Comparison of ENCODE assay signal across 37 cellular contexts in genomic region chr19:4613258-4613751, GRCh38. TPM values are rescaled to one million over a fixed set of nuclear protein-coding genes. Genes with fewer than 3 reads are reported as not detected.
"Had no signal": no experiment of that assay in that cellular context is flagged by ENCODE, and none has a peak within 500 bp of the region (broad histone marks: within the 10 kb centered on the region; RNA-seq: fewer than 3 reads in every experiment).

No MANE protein-coding gene starts in this region.

- H3K4me3 ChIP-seq: adrenal gland, body of pancreas, esophagus muscularis mucosa, gastroesophageal sphincter, heart right ventricle had no signal

- H3K4me1 Mint-ChIP-seq: activated CD8-positive, alpha-beta memory T cell treated with anti-CD3 and anti-CD28 coated beads, Interleukin-2, amount 10 ng/mL, durations not matched to agents 7 days and 5 days; activated naive CD4-positive, alpha-beta T cell treated with anti-CD3 and anti-CD28 coated beads, Interleukin-2, amount 50 U/mL, for 24 hours; activated naive CD8-positive, alpha-beta T cell treated with anti-CD3 and anti-CD28 coated beads for 36 hours had no signal

- H3K9me3 Mint-ChIP-seq: activated B cell treated with CpG ODN at 0.5 μM for 24 hours; activated CD8-positive, alpha-beta T cell treated with anti-CD3 and anti-CD28 coated beads for 36 hours; activated naive CD4-positive, alpha-beta T cell treated with anti-CD3 and anti-CD28 coated beads for 36 hours; activated naive CD4-positive, alpha-beta T cell treated with anti-CD3 and anti-CD28 coated beads, Interleukin-2, amount 50 U/mL, for 24 hours; activated naive CD8-positive, alpha-beta T cell treated with anti-CD3 and anti-CD28 coated beads for 36 hours; activated naive CD8-positive, alpha-beta T cell treated with anti-CD3 and anti-CD28 coated beads, Interleukin-2, amount 50 U/mL, for 24 hours; activated T-helper 1 cell treated with anti-CD3 and anti-CD28 coated beads, Interleukin-12 subunit alpha, Interleukin-12 subunit beta, Interleukin-2, Interleukin-4 antibody, amounts not matched to agents 30 ng/mL and 10 ng/mL and 1 ng/mL, durations not matched to agents 14 hours and 24 hours and 36 hours; activated T-helper 2 cell treated with anti-CD3 and anti-CD28 coated beads, Interferon-gamma antibody, Interleukin-2, Interleukin-4, amounts not matched to agents 10 μg/mL and 5 μg/mL and 100 μg/mL, durations not matched to agents 14 hours and 24 hours and 36 hours; effector memory CD8-positive, alpha-beta T cell; T-helper 2 cell treated with Interferon-gamma antibody and Interleukin-4, amounts not matched to agents 5 μg/mL and 100 μg/mL, for 36 hours had no signal

- H3K27me3 ChIP-seq: adrenal gland, body of pancreas had no signal

- ATAC-seq: activated CD4-positive, CD25-positive, alpha-beta regulatory T cell treated with anti-CD3 and anti-CD28 coated beads, Interleukin-2, amount 50 U/mL, for 24 hours; activated CD8-positive, alpha-beta memory T cell treated with anti-CD3 and anti-CD28 coated beads, Interleukin-2, amount 10 ng/mL, durations not matched to agents 7 days and 5 days; activated CD8-positive, alpha-beta T cell treated with anti-CD3 and anti-CD28 coated beads for 36 hours; activated naive CD8-positive, alpha-beta T cell treated with anti-CD3 and anti-CD28 coated beads, Interleukin-2, amount 50 U/mL, for 24 hours; body of pancreas; effector memory CD8-positive, alpha-beta T cell; gastroesophageal sphincter; heart right ventricle; T-helper 17 cell had no signal

- DNase-seq: activated B cell treated with CpG ODN at 0.5 μM for 24 hours; activated CD4-positive, alpha-beta T cell treated with anti-CD3 and anti-CD28 coated beads for 48 hours; activated CD4-positive, alpha-beta T cell treated with anti-CD3 and anti-CD28 coated beads, Interleukin-2, amount 50 U/mL, for 1 hour; activated CD4-positive, alpha-beta T cell treated with anti-CD3 and anti-CD28 coated beads, Interleukin-2, amount 50 U/mL, for 48 hours; activated CD8-positive, alpha-beta memory T cell treated with anti-CD3 and anti-CD28 coated beads, Interleukin-2, amount 10 ng/mL, durations not matched to agents 7 days and 5 days; activated CD8-positive, alpha-beta memory T cell treated with anti-CD3 and anti-CD28 coated beads, Interleukin-2, amount 50 U/mL, for 4 hours; activated CD8-positive, alpha-beta T cell treated with anti-CD3 and anti-CD28 coated beads for 36 hours; activated effector memory CD4-positive, alpha-beta T cell treated with anti-CD3 and anti-CD28 coated beads, Interleukin-2, amount 50 U/mL, for 16 hours; activated naive CD4-positive, alpha-beta T cell treated with anti-CD3 and anti-CD28 coated beads for 36 hours; activated naive CD8-positive, alpha-beta T cell treated with anti-CD3 and anti-CD28 coated beads for 36 hours; activated naive CD8-positive, alpha-beta T cell treated with anti-CD3 and anti-CD28 coated beads, Interleukin-2, amount 50 U/mL, for 24 hours; activated T-cell treated with anti-CD3 and anti-CD28 coated beads, Interleukin-2, amount 50 U/mL, for 1 hour; activated T-cell treated with anti-CD3 and anti-CD28 coated beads, Interleukin-2, amount 50 U/mL, for 48 hours; adrenal gland; amygdala; aorta; body of pancreas; cortex of kidney; dermis blood vessel endothelial cell; effector CD4-positive, alpha-beta T cell; effector memory CD8-positive, alpha-beta T cell; erythroblast; foreskin melanocyte; heart right ventricle; T-helper 1 cell; T-helper 17 cell; T1000; WERI-Rb-1 had no signal

- H3K27ac Mint-ChIP-seq: activated B cell treated with CpG ODN at 0.5 μM for 24 hours; activated CD8-positive, alpha-beta memory T cell treated with anti-CD3 and anti-CD28 coated beads, Interleukin-2, amount 10 ng/mL, durations not matched to agents 7 days and 5 days; activated CD8-positive, alpha-beta T cell treated with anti-CD3 and anti-CD28 coated beads for 36 hours; activated naive CD4-positive, alpha-beta T cell treated with anti-CD3 and anti-CD28 coated beads for 36 hours; activated naive CD4-positive, alpha-beta T cell treated with anti-CD3 and anti-CD28 coated beads, Interleukin-2, amount 50 U/mL, for 24 hours; activated naive CD8-positive, alpha-beta T cell treated with anti-CD3 and anti-CD28 coated beads for 36 hours; activated naive CD8-positive, alpha-beta T cell treated with anti-CD3 and anti-CD28 coated beads, Interleukin-2, amount 50 U/mL, for 24 hours; activated T-helper 1 cell treated with anti-CD3 and anti-CD28 coated beads, Interleukin-12 subunit alpha, Interleukin-12 subunit beta, Interleukin-2, Interleukin-4 antibody, amounts not matched to agents 30 ng/mL and 10 ng/mL and 1 ng/mL, durations not matched to agents 14 hours and 24 hours and 36 hours; activated T-helper 2 cell treated with anti-CD3 and anti-CD28 coated beads, Interferon-gamma antibody, Interleukin-2, Interleukin-4, amounts not matched to agents 10 μg/mL and 5 μg/mL and 100 μg/mL, durations not matched to agents 14 hours and 24 hours and 36 hours; T-helper 17 cell; T-helper 2 cell treated with Interferon-gamma antibody and Interleukin-4, amounts not matched to agents 5 μg/mL and 100 μg/mL, for 36 hours had no signal

- H3K9me3 ChIP-seq: adrenal gland, body of pancreas, esophagus muscularis mucosa, gastroesophageal sphincter, heart right ventricle had no signal

- H3K36me3 Mint-ChIP-seq: activated CD8-positive, alpha-beta memory T cell treated with anti-CD3 and anti-CD28 coated beads, Interleukin-2, amount 10 ng/mL, durations not matched to agents 7 days and 5 days; activated naive CD4-positive, alpha-beta T cell treated with anti-CD3 and anti-CD28 coated beads, Interleukin-2, amount 50 U/mL, for 24 hours; activated naive CD8-positive, alpha-beta T cell treated with anti-CD3 and anti-CD28 coated beads for 36 hours had no signal

- H3K27ac ChIP-seq: adrenal gland, body of pancreas, esophagus muscularis mucosa, gastroesophageal sphincter, heart right ventricle, WERI-Rb-1 had no signal

- H3K4me3 Mint-ChIP-seq: activated B cell treated with CpG ODN at 0.5 μM for 24 hours; activated CD8-positive, alpha-beta memory T cell treated with anti-CD3 and anti-CD28 coated beads, Interleukin-2, amount 10 ng/mL, durations not matched to agents 7 days and 5 days; activated CD8-positive, alpha-beta T cell treated with anti-CD3 and anti-CD28 coated beads for 36 hours; activated naive CD4-positive, alpha-beta T cell treated with anti-CD3 and anti-CD28 coated beads for 36 hours; activated naive CD4-positive, alpha-beta T cell treated with anti-CD3 and anti-CD28 coated beads, Interleukin-2, amount 50 U/mL, for 24 hours; activated naive CD8-positive, alpha-beta T cell treated with anti-CD3 and anti-CD28 coated beads for 36 hours; activated naive CD8-positive, alpha-beta T cell treated with anti-CD3 and anti-CD28 coated beads, Interleukin-2, amount 50 U/mL, for 24 hours; activated T-helper 1 cell treated with anti-CD3 and anti-CD28 coated beads, Interleukin-12 subunit alpha, Interleukin-12 subunit beta, Interleukin-2, Interleukin-4 antibody, amounts not matched to agents 30 ng/mL and 10 ng/mL and 1 ng/mL, durations not matched to agents 14 hours and 24 hours and 36 hours; effector memory CD8-positive, alpha-beta T cell; T-helper 17 cell; T-helper 2 cell treated with Interferon-gamma antibody and Interleukin-4, amounts not matched to agents 5 μg/mL and 100 μg/mL, for 36 hours had no signal

- FAIRE-seq: colon had no signal

- H3K36me3 ChIP-seq: adrenal gland, esophagus muscularis mucosa, gastroesophageal sphincter, heart right ventricle, WERI-Rb-1 had no signal

RNA-seq across cellular contexts. Expression of gene SEMA6B, which starts 53.8 kb away (rescaled TPM):
- total RNA-seq: activated CD8-positive, alpha-beta memory T cell treated with anti-CD3 and anti-CD28 coated beads for 36 hours; activated CD8-positive, alpha-beta memory T cell treated with anti-CD3 and anti-CD28 coated beads, Interleukin-2, amount 10 ng/mL, durations not matched to agents 7 days and 5 days; activated CD8-positive, alpha-beta T cell treated with anti-CD3 and anti-CD28 coated beads for 36 hours; activated naive CD8-positive, alpha-beta T cell treated with anti-CD3 and anti-CD28 coated beads for 36 hours; activated T-helper 1 cell treated with anti-CD3 and anti-CD28 coated beads, Interleukin-12 subunit alpha, Interleukin-12 subunit beta, Interleukin-2, Interleukin-4 antibody, amounts not matched to agents 30 ng/mL and 10 ng/mL and 1 ng/mL, durations not matched to agents 14 hours and 24 hours and 36 hours; activated T-helper 2 cell treated with anti-CD3 and anti-CD28 coated beads, Interferon-gamma antibody, Interleukin-2, Interleukin-4, amounts not matched to agents 10 μg/mL and 5 μg/mL and 100 μg/mL, durations not matched to agents 14 hours and 24 hours and 36 hours had no signal
